In the genomic region with DNA sequence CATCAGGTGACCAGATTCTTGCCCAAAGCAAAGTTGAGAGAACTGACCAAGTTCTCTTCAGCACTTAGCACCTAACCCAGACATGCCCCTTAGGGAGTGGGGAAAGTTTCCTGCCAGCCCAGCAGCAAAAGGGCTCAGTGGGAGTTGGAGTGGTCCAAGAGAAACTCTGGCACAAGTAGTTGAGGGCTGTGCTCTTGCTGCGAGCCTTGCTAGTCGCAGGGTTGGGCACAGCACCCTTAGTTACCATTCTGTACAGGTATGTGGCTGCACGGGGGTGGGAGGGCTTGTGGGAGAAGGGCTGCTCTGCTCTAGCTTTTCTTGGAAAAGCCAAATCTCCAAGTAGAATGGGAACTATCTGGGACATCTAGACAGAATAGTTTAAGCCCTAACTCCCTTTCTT, we compare ENCODE assay signal across 1 cellular context.
A peak's percentile ranks its signal among the peaks of the same experiment; 100 is the strongest.
TF ChIP-seq lines count a peak whose summit lies in the region.

No MANE protein-coding gene starts in this region.

TF ChIP-seq in HepG2, 621 proteins besides CTCF, POLR2A, EP300 and RAD21:
- no peak for TF ChIP-seq ZFP90 (CRISPR knock-in tag; IDR thresholded peaks at IDR 0.05; ENCODE audit: borderline replicate concordance)
- TF ChIP-seq RBM22 (optimal IDR thresholded peaks at IDR 0.05; ENCODE audit: low read length) = peak; percentile 9
